18 cellular contexts compared by ENCODE assay signal in the genomic region with DNA sequence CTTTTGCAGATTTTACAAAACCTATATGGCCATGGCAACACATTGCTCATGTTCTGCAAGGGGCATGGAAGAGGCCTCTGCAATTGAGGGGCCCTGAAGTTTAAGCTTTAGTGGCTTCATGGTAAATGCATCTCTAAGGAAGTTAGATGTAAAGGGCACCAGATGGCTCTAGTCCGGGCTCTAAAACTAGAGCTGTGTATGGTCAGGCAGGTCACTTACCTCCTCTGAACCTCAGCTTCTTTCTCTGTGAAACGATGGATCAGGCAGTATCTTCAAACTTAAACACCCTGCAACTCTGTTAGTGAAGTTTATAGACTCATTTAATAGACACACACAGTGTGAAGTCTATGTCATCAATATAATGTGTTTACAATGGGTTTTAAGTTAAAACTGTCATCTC. TPM values are rescaled to one million over a fixed set of nuclear protein-coding genes. Genes with fewer than 3 reads are reported as not detected.
A peak's percentile ranks its signal among the peaks of the same experiment; 100 is the strongest.
DNase-seq lines count a peak whose midpoint lies in the region; ATAC-seq, FAIRE-seq and TF ChIP-seq lines count a peak whose summit lies in the region.
"Had no signal": no experiment of that assay in that cellular context is flagged by ENCODE, and none has a peak within 500 bp of the region (broad histone marks: within the 10 kb centered on the region; RNA-seq: fewer than 3 reads in every experiment).

No MANE protein-coding gene starts in this region.

- H4K20me1 ChIP-seq in mammary epithelial cell (ENCODE audit: insufficient read depth, low read length) = no peaks in the 10 kb centered on the region
- H4K20me1 ChIP-seq in astrocyte (ENCODE audit: insufficient read depth, low read length) = no peaks in the 10 kb centered on the region
- H4K20me1 ChIP-seq: BLaER1 treated with 17β-estradiol and CSF1 and Interleukin-3, amounts not matched to agents 10 nM and 100 nM had no signal

- no peak overlapping the region for H3K4me3 ChIP-seq in mammary epithelial cell (replicated peaks in 1 of 3; ENCODE audit: insufficient read depth in 1 of 3, low read depth in 2 of 3, low read length in 3 of 3)
- no peak overlapping the region for H3K4me3 ChIP-seq in breast epithelium
- no peak overlapping the region for H3K4me3 ChIP-seq in astrocyte (ENCODE audit: insufficient read depth, low read depth, low read length)
- no peak overlapping the region for H3K4me3 ChIP-seq in lower lobe of right lung
- H3K4me3 ChIP-seq: BLaER1 treated with 17β-estradiol and CSF1 and Interleukin-3, amounts not matched to agents 10 nM and 100 nM had no signal

- WGBS in mammary epithelial cell (ENCODE audit: low coverage, missing lambda C conversion rate) = 83% methylated on average over 1 of the region's 2 CpGs

- dilution Hi-C loops in mammary epithelial cell (cut with HindIII; ENCODE audit: low sequenced_read_pairs) = no loop called here

- no peak for TF ChIP-seq POLR2A in breast epithelium (IDR thresholded peaks at IDR 0.05)

- no peaks in the 10 kb centered on the region for H3K27me3 Mint-ChIP-seq in astrocyte (ENCODE audit: low read depth, unreplicated experiment)
- no peaks in the 10 kb centered on the region for H3K27me3 Mint-ChIP-seq in activated CD4-positive, alpha-beta memory T cell treated with anti-CD3 and anti-CD28 coated beads for 36 hours

- H3K4me1 Mint-ChIP-seq in astrocyte (ENCODE audit: low read depth, unreplicated experiment) = peaks cover 2% of the 10 kb centered on the region
- H3K4me1 Mint-ChIP-seq in activated CD4-positive, alpha-beta memory T cell treated with anti-CD3 and anti-CD28 coated beads for 36 hours (ENCODE audit: low read depth) = no peaks in the 10 kb centered on the region

- H3K79me2 ChIP-seq in mammary epithelial cell (ENCODE audit: insufficient read depth, low read length) (no peaks in the 10 kb centered on the region), astrocyte (ENCODE audit: insufficient read depth, low read length) (no peaks in the 10 kb centered on the region)

- H3K36me3 Mint-ChIP-seq in astrocyte (ENCODE audit: low read depth, unreplicated experiment) = no peaks in the 10 kb centered on the region
- H3K36me3 Mint-ChIP-seq in activated CD4-positive, alpha-beta memory T cell treated with anti-CD3 and anti-CD28 coated beads for 36 hours = no peaks in the 10 kb centered on the region

- H3K9me3 ChIP-seq in mammary epithelial cell (replicated peaks; ENCODE audit: insufficient read depth, low read length) (no peaks in the 10 kb centered on the region), breast epithelium (no peaks in the 10 kb centered on the region), astrocyte (ENCODE audit: insufficient read depth, low read depth, low read length) (no peaks in the 10 kb centered on the region), lower lobe of right lung (no peaks in the 10 kb centered on the region)

- no peaks in the 10 kb centered on the region for H3K36me3 ChIP-seq in mammary epithelial cell (ENCODE audit: insufficient read depth, low read length)
- H3K36me3 ChIP-seq in breast epithelium = no peaks in the 10 kb centered on the region
- H3K36me3 ChIP-seq in astrocyte (ENCODE audit: insufficient read depth, low read length) = no peaks in the 10 kb centered on the region
- no peaks in the 10 kb centered on the region for H3K36me3 ChIP-seq in lower lobe of right lung
- H3K36me3 ChIP-seq: BLaER1 treated with 17β-estradiol and CSF1 and Interleukin-3, amounts not matched to agents 10 nM and 100 nM had no signal

- POLR2A ChIA-PET in activated CD4-positive, alpha-beta memory T cell treated with anti-CD3 and anti-CD28 coated beads for 36 hours (lab: Charles Lee) = no interaction called here

- H2AFZ ChIP-seq in mammary epithelial cell (ENCODE audit: low read depth, low read length) (peak overlapping the region; percentile 26), astrocyte (ENCODE audit: low read depth, low read length) (no peak overlapping the region)

- intact Hi-C loops in mammary epithelial cell (cut with micrococcal nuclease) (no loop called here), breast epithelium (cut with DNase I; ENCODE audit: low total_unique reads) (no loop called here), lower lobe of right lung (cut with DNase I) (no loop called here)
- intact Hi-C loops in activated CD4-positive, alpha-beta memory T cell treated with anti-CD3 and anti-CD28 coated beads for 36 hours (cut with micrococcal nuclease) = no loop called here

- no peak overlapping the region for H3K9ac ChIP-seq in mammary epithelial cell (ENCODE audit: insufficient read depth, low read length)
- no peak overlapping the region for H3K9ac ChIP-seq in astrocyte (ENCODE audit: low read length)
- H3K9ac ChIP-seq: BLaER1 treated with 17β-estradiol and CSF1 and Interleukin-3, amounts not matched to agents 10 nM and 100 nM had no signal

- no peaks in the 10 kb centered on the region for H3K27me3 ChIP-seq in mammary epithelial cell (ENCODE audit: insufficient read depth, low read length)
- H3K27me3 ChIP-seq in breast epithelium = peaks cover 0 to 7% of the 10 kb centered on the region in 2 donors
- H3K27me3 ChIP-seq in astrocyte (ENCODE audit: insufficient read depth, low read length) = no peaks in the 10 kb centered on the region
- H3K27me3 ChIP-seq in lower lobe of right lung (ENCODE audit: low read depth) = no peaks in the 10 kb centered on the region

- DNase-seq in mammary epithelial cell (no peak), breast epithelium (ENCODE audit: low spot score in 2 of 2) (no peak), NOMO-1 treated with dmso at 0.1 percent for 144 hours (lab: John Stamatoyannopoulos, UW; ENCODE audit: unreplicated experiment) (peak; percentile 4), astrocyte (ENCODE audit: low read depth) (no peak), lower lobe of right lung (no peak)
- DNase-seq in activated CD4-positive, alpha-beta memory T cell treated with anti-CD3 and anti-CD28 coated beads for 36 hours = no peak
- no peak for DNase-seq in stimulated activated CD4-positive, alpha-beta T cell treated with anti-CD3 and anti-CD28 coated beads, Interleukin-15, amount 100 ng/mL, for 24 hours
- DNase-seq: ACHN; Calu3; CD4-positive, alpha-beta T cell; DMS 273 treated with DMSO at 0.1 percent for 48 hours; GOT3; HCEC 1CT; HFFc6 had no signal

- FAIRE-seq in astrocyte (lab: Jason Lieb, UNC) = peak; percentile 58

- H3K4me2 ChIP-seq in mammary epithelial cell (ENCODE audit: insufficient read depth, low read depth, low read length) = no peak overlapping the region
- H3K4me2 ChIP-seq in astrocyte (ENCODE audit: low read length) = no peak overlapping the region

- H3K27ac Mint-ChIP-seq in astrocyte (ENCODE audit: unreplicated experiment) = no peak overlapping the region
- H3K27ac Mint-ChIP-seq in activated CD4-positive, alpha-beta memory T cell treated with anti-CD3 and anti-CD28 coated beads for 36 hours = no peak overlapping the region
- H3K27ac Mint-ChIP-seq: CD4-positive, alpha-beta T cell; HFFc6 had no signal

- H3K27ac ChIP-seq in mammary epithelial cell (ENCODE audit: insufficient read depth, low read depth, low read length) = no peak overlapping the region
- H3K27ac ChIP-seq in breast epithelium = no peak overlapping the region
- H3K27ac ChIP-seq in astrocyte (ENCODE audit: low read depth, low read length) = no peak overlapping the region
- H3K27ac ChIP-seq in lower lobe of right lung = no peak overlapping the region
- H3K27ac ChIP-seq: BLaER1 treated with 17β-estradiol and CSF1 and Interleukin-3, amounts not matched to agents 10 nM and 100 nM; HL-60 had no signal

- no peaks in the 10 kb centered on the region for H3K9me3 Mint-ChIP-seq in astrocyte (ENCODE audit: unreplicated experiment)
- H3K9me3 Mint-ChIP-seq in activated CD4-positive, alpha-beta memory T cell treated with anti-CD3 and anti-CD28 coated beads for 36 hours = no peaks in the 10 kb centered on the region
- H3K9me3 Mint-ChIP-seq: CD4-positive, alpha-beta T cell; HFFc6 had no signal

- H3K4me3 Mint-ChIP-seq in astrocyte (ENCODE audit: unreplicated experiment) = no peak overlapping the region
- no peak overlapping the region for H3K4me3 Mint-ChIP-seq in activated CD4-positive, alpha-beta memory T cell treated with anti-CD3 and anti-CD28 coated beads for 36 hours
- H3K4me3 Mint-ChIP-seq: CD4-positive, alpha-beta T cell; HFFc6 had no signal

- ATAC-seq in lower lobe of right lung = no peak
- no peak for ATAC-seq in HG02759 (IDR thresholded peaks at IDR 0.05; ENCODE audit: unreplicated experiment)

- in situ Hi-C loops in mammary epithelial cell (cut with MboI; ENCODE audit: low sequenced_read_pairs in 2 of 2) = no loop called here

- H3K4me1 ChIP-seq in mammary epithelial cell (ENCODE audit: insufficient read depth, low read length) (no peaks in the 10 kb centered on the region), breast epithelium (no peaks in the 10 kb centered on the region), astrocyte (ENCODE audit: insufficient read depth, low read length) (no peaks in the 10 kb centered on the region), lower lobe of right lung (no peaks in the 10 kb centered on the region)

- TF ChIP-seq CTCF in mammary epithelial cell (conservative IDR thresholded peaks at IDR 0.05 in 1 of 2, IDR thresholded peaks at IDR 0.05 in 1 of 2; ENCODE audit: extremely low read depth in 1 of 2, insufficient read depth in 1 of 2, low read depth in 1 of 2, low read length in 2 of 2) (no peak), breast epithelium (IDR thresholded peaks at IDR 0.05) (no peak), astrocyte (IDR thresholded peaks at IDR 0.05; ENCODE audit: insufficient read depth, low read depth, low read length) (no peak), lower lobe of right lung (IDR thresholded peaks at IDR 0.05) (no peak)

- CTCF ChIA-PET in mammary epithelial cell (lab: Charles Lee; ENCODE audit: low non-redundant PET) = no interaction called here
- CTCF ChIA-PET in activated CD4-positive, alpha-beta memory T cell treated with anti-CD3 and anti-CD28 coated beads for 36 hours (lab: Charles Lee) = no interaction called here

- no TSS peak for BruUV-seq in mammary epithelial cell (replicated peaks; lab: Mats Ljungman, UMichigan)

RNA-seq across cellular contexts. Expression of a gene that starts 10.0 kb away (rescaled TPM):
- total RNA-seq in mammary epithelial cell = not detected
- polyA plus RNA-seq in mammary epithelial cell = not detected
- polyA minus RNA-seq in mammary epithelial cell = not detected
- total RNA-seq in breast epithelium = under 1 TPM in 2 of 3 donors, not detected in 1; 0.33 to 0.44 TPM
- not detected in 2 replicates for total RNA-seq in astrocyte
- total RNA-seq in lower lobe of right lung = not detected
- total RNA-seq in activated CD4-positive, alpha-beta memory T cell treated with anti-CD3 and anti-CD28 coated beads for 36 hours = not detected
- total RNA-seq: Calu3; CD4-positive, alpha-beta T cell; Daoy; HFFc6 had no signal

RNA-seq across cellular contexts. Expression of a gene that starts 53.9 kb away (rescaled TPM):
- total RNA-seq in mammary epithelial cell = under 1 TPM; 0.14 to 0.17 TPM
- 0.15 TPM for polyA plus RNA-seq in mammary epithelial cell
- polyA minus RNA-seq in mammary epithelial cell = not detected
- 1 to 10 TPM in 2 of 3 donors, not detected in 1; 5.3 to 6.2 TPM for total RNA-seq in breast epithelium
- 1.9 and 3.0 TPM in 2 replicates for total RNA-seq in astrocyte
- total RNA-seq in lower lobe of right lung = 0.27 TPM
- total RNA-seq in activated CD4-positive, alpha-beta memory T cell treated with anti-CD3 and anti-CD28 coated beads for 36 hours = not detected
- total RNA-seq: Daoy had no signal
